Comparison of ENCODE assay signal across 25 cellular contexts in genomic region chr9:17782750-17783149, GRCh38.
"Had no signal": no experiment of that assay in that cellular context is flagged by ENCODE, and none has a peak within 500 bp of the region (broad histone marks: within the 10 kb centered on the region; RNA-seq: fewer than 3 reads in every experiment).

No MANE protein-coding gene starts in this region.

- H3K27ac Mint-ChIP-seq: immature natural killer cell; naive B cell; natural killer cell; nephron progenitor cell; neural progenitor cell; progenitor cell of endocrine pancreas; stimulated activated effector memory CD8-positive, alpha-beta T cell treated with anti-CD3 and anti-CD28 coated beads, Interleukin-12 subunit alpha, Interleukin-12 subunit beta, amount 100 ng/mL, for 72 hours; stimulated activated naive CD8-positive, alpha-beta T cell treated with anti-CD3 and anti-CD28 coated beads, Interleukin-15, amount 100 ng/mL, for 72 hours; type B pancreatic cell had no signal

- H3K27me3 ChIP-seq: left lung, neural progenitor cell, neutrophil, right atrium auricular region, sigmoid colon, spleen, tibial nerve, vagina had no signal

- H3K4me3 Mint-ChIP-seq: immature natural killer cell; naive B cell; natural killer cell; nephron progenitor cell; neural progenitor cell; stimulated activated effector memory CD8-positive, alpha-beta T cell treated with anti-CD3 and anti-CD28 coated beads, Interleukin-12 subunit alpha, Interleukin-12 subunit beta, amount 100 ng/mL, for 72 hours; stimulated activated naive CD8-positive, alpha-beta T cell treated with anti-CD3 and anti-CD28 coated beads, Interleukin-15, amount 100 ng/mL, for 72 hours; type B pancreatic cell had no signal

- H3K4me3 ChIP-seq: left lung, lower lobe of right lung, neural progenitor cell, right atrium auricular region, sigmoid colon, spleen, tibial nerve, vagina had no signal

- H3K4me1 Mint-ChIP-seq: immature natural killer cell; naive B cell; natural killer cell; nephron progenitor cell; stimulated activated effector memory CD8-positive, alpha-beta T cell treated with anti-CD3 and anti-CD28 coated beads, Interleukin-12 subunit alpha, Interleukin-12 subunit beta, amount 100 ng/mL, for 72 hours; stimulated activated naive CD8-positive, alpha-beta T cell treated with anti-CD3 and anti-CD28 coated beads, Interleukin-15, amount 100 ng/mL, for 72 hours had no signal

- H3K9me3 Mint-ChIP-seq: neural progenitor cell, type B pancreatic cell had no signal

- H3K36me3 ChIP-seq: left lung, lower lobe of right lung, neural progenitor cell, neutrophil, right atrium auricular region, sigmoid colon, spleen, tibial nerve, vagina had no signal

- H3K27ac ChIP-seq: left lung, lower lobe of right lung, neural progenitor cell, neutrophil, right atrium auricular region, sigmoid colon, spleen, tibial nerve, vagina had no signal

- ATAC-seq: left colon; left lung; lower lobe of right lung; natural killer cell; stimulated activated effector memory CD8-positive, alpha-beta T cell treated with anti-CD3 and anti-CD28 coated beads, Interleukin-12 subunit alpha, Interleukin-12 subunit beta, amount 100 ng/mL, for 72 hours; stimulated activated naive CD8-positive, alpha-beta T cell treated with anti-CD3 and anti-CD28 coated beads, Interleukin-15, amount 100 ng/mL, for 72 hours had no signal

- FAIRE-seq: islet of Langerhans, kidney, small intestine had no signal

- H3K9ac ChIP-seq: neural progenitor cell had no signal

- DNase-seq: immature natural killer cell; kidney; left colon; left lung; lower lobe of right lung; mammary epithelial cell; naive B cell; natural killer cell; nephron progenitor cell; occipital lobe; sigmoid colon; small intestine; spleen; stimulated activated CD4-positive, alpha-beta T cell treated with anti-CD3 and anti-CD28 coated beads, Interleukin-4, amount 100 ng/mL, for 24 hours; stimulated activated naive CD4-positive, alpha-beta T cell treated with Interleukin-2 at 50 U/mL for 16 hours; stimulated activated naive CD8-positive, alpha-beta T cell treated with anti-CD3 and anti-CD28 coated beads, Interleukin-15, amount 100 ng/mL, for 72 hours had no signal

- H3K36me3 Mint-ChIP-seq: immature natural killer cell; naive B cell; neural progenitor cell; stimulated activated effector memory CD8-positive, alpha-beta T cell treated with anti-CD3 and anti-CD28 coated beads, Interleukin-12 subunit alpha, Interleukin-12 subunit beta, amount 100 ng/mL, for 72 hours; type B pancreatic cell had no signal

- H3K4me2 ChIP-seq: neural progenitor cell had no signal

- H3K27me3 Mint-ChIP-seq: naive B cell; progenitor cell of endocrine pancreas; stimulated activated naive CD8-positive, alpha-beta T cell treated with anti-CD3 and anti-CD28 coated beads, Interleukin-15, amount 100 ng/mL, for 72 hours had no signal

- H3K9me3 ChIP-seq: left lung, lower lobe of right lung, neutrophil, right atrium auricular region, sigmoid colon, spleen, tibial nerve, vagina had no signal

- H3K4me1 ChIP-seq: left lung, lower lobe of right lung, neural progenitor cell, right atrium auricular region, sigmoid colon, spleen, tibial nerve, vagina had no signal
